In the genomic region with DNA sequence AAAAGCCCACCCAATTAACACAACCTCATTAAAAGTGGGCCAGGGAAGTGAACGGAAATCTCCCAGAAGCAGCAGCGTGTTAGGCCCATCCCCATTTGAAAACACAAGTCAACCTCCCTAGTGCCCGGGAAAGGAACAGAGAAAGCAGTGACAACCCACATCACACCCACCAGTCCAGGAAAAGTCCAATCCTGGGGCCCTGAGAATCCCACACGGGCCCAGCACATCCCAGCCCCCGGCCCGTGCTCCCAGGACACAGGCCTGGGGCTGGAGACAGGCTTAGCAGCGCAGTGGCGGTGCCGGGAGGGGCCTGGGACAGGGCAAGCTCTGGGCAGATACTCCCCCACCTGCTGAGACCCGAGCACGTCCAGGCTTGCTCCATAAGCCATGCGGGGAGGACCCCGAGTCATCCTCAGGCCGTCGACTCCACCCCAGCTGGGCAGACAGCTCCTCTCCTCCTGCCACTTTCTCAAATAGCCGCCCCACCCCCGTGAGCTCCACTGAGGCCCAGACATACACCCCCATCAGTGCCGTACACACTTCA, we compare ENCODE assay signal across 1 cellular context.
TF ChIP-seq lines count a peak whose summit lies in the region.

No MANE protein-coding gene starts in this region.

TF ChIP-seq in GM23338, 12 proteins besides CTCF, POLR2A, EP300 and RAD21 (continued from another document):
- TF ChIP-seq EZH2phosphoT487 (IDR thresholded peaks at IDR 0.05; ENCODE audit: unreplicated experiment) (no peak), STAT1 (IDR thresholded peaks at IDR 0.05; ENCODE audit: unreplicated experiment) (no peak), CREB1 (CRISPR knock-in tag; IDR thresholded peaks at IDR 0.05; ENCODE audit: low read depth) (no peak), ZNF114 (CRISPR knock-in tag; IDR thresholded peaks at IDR 0.05) (no peak)
- TF ChIP-seq, protein P1, sequence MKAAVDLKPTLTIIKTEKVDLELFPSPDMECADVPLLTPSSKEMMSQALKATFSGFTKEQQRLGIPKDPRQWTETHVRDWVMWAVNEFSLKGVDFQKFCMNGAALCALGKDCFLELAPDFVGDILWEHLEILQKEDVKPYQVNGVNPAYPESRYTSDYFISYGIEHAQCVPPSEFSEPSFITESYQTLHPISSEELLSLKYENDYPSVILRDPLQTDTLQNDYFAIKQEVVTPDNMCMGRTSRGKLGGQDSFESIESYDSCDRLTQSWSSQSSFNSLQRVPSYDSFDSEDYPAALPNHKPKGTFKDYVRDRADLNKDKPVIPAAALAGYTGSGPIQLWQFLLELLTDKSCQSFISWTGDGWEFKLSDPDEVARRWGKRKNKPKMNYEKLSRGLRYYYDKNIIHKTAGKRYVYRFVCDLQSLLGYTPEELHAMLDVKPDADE (IDR thresholded peaks at IDR 0.05), result no peak
